In the genomic region with DNA sequence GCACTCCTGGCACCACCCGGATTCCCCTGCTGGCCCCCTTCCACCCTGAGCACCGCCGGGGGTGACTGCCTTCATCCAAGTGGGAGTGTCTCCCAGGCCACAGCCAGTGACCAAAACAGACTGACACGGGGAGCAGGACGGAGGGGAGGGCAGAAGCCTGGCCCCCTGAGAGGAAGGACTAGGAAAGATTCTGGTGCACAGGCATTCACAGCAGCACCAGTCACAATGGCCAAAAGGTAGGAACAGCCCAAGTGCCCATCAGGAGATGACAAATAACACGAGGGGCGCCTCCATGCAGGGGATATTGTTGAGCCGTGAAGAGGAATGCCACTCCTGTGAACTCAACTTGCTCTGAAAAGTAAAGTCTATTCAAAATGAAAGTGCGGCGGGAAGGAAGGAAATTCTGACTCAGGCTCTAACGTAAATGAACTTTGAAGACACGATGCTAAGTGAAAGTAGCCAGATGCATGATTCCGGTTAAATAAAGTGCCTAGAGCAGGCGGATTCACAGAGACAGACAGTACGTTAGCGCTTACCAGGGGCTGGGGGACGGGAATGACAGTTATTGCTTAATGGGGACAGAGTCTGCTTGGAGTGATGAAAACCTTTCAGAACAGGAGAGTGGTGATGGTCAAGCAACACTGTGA, we compare ENCODE assay signal across 8 cellular contexts.
A peak's percentile ranks its signal among the peaks of the same experiment; 100 is the strongest.
DNase-seq lines count a peak whose midpoint lies in the region; ATAC-seq, FAIRE-seq and TF ChIP-seq lines count a peak whose summit lies in the region.

No MANE protein-coding gene starts in this region.

- H3K4me3 Mint-ChIP-seq in activated naive CD8-positive, alpha-beta T cell treated with anti-CD3 and anti-CD28 coated beads, Interleukin-2, amount 50 U/mL, for 24 hours: peak overlapping the region; percentile 63

- peak; percentile 80 for ATAC-seq in HG02642 (IDR thresholded peaks at IDR 0.05; ENCODE audit: poor library complexity, unreplicated experiment)
- peak; percentile 93 for ATAC-seq in activated naive CD8-positive, alpha-beta T cell treated with anti-CD3 and anti-CD28 coated beads, Interleukin-2, amount 50 U/mL, for 24 hours

- no peak for FAIRE-seq in RCC 7860 (lab: Jason Lieb, UNC)

- no peaks in the 10 kb centered on the region for H3K36me3 Mint-ChIP-seq in activated naive CD8-positive, alpha-beta T cell treated with anti-CD3 and anti-CD28 coated beads, Interleukin-2, amount 50 U/mL, for 24 hours (ENCODE audit: low read depth)

- H3K9me3 Mint-ChIP-seq in activated naive CD8-positive, alpha-beta T cell treated with anti-CD3 and anti-CD28 coated beads, Interleukin-2, amount 50 U/mL, for 24 hours: no peaks in the 10 kb centered on the region

- peak overlapping the region; percentile 97 for H3K27ac Mint-ChIP-seq in activated naive CD8-positive, alpha-beta T cell treated with anti-CD3 and anti-CD28 coated beads, Interleukin-2, amount 50 U/mL, for 24 hours

- H3K4me1 Mint-ChIP-seq in activated naive CD8-positive, alpha-beta T cell treated with anti-CD3 and anti-CD28 coated beads, Interleukin-2, amount 50 U/mL, for 24 hours: peaks cover 23% of the 10 kb centered on the region

- no peak for TF ChIP-seq CTCF in GM10266 (IDR thresholded peaks at IDR 0.05; ENCODE audit: control insufficient read depth, insufficient read depth, low read depth, missing control alignments)

- H3K27me3 Mint-ChIP-seq in activated naive CD8-positive, alpha-beta T cell treated with anti-CD3 and anti-CD28 coated beads, Interleukin-2, amount 50 U/mL, for 24 hours: peaks cover 3% of the 10 kb centered on the region

- DNase-seq in GM10266 (ENCODE audit: extremely low spot score) (peak; percentile 71), RCC 7860 (ENCODE audit: low spot score) (peak; percentile 43), kidney tubule cell (ENCODE audit: low spot score) (peak; percentile 92), NCI-H748 (lab: John Stamatoyannopoulos, UW; ENCODE audit: unreplicated experiment) (no peak)
- DNase-seq in activated naive CD8-positive, alpha-beta T cell treated with anti-CD3 and anti-CD28 coated beads, Interleukin-2, amount 50 U/mL, for 24 hours: peak; percentile 69
- DNase-seq in stimulated activated CD4-positive, alpha-beta T cell treated with anti-CD3 and anti-CD28 coated beads, TNF-alpha, amount 100 ng/mL, for 1 hour (ENCODE audit: low read depth in 3 of 3, low spot score in 1 of 3): peak; percentile 7 to 19 (median 17)
- no peak for DNase-seq in NK-92 treated with Interleukin-12 subunit alpha and Interleukin-12 subunit beta, amount 100 ng/mL, for 24 hours (lab: John Stamatoyannopoulos, UW)

Comparison
In these comparisons a context has a peak if more than half of its experiments do, and no peak if none do; other contexts are left out.
1. DNase-seq: peak in GM10266 (single experiment), RCC 7860 (single experiment), activated naive CD8-positive, alpha-beta T cell treated with anti-CD3 and anti-CD28 coated beads, Interleukin-2, amount 50 U/mL, for 24 hours (single experiment), kidney tubule cell (single experiment) and stimulated activated CD4-positive, alpha-beta T cell treated with anti-CD3 and anti-CD28 coated beads, TNF-alpha, amount 100 ng/mL, for 1 hour (3 of 3); none in NK-92 treated with Interleukin-12 subunit alpha and Interleukin-12 subunit beta, amount 100 ng/mL, for 24 hours (single experiment) and NCI-H748 (single experiment).